In genomic region chr17:33942414-33942813, GRCh38 we compare ENCODE assay signal across 1 cellular context.
A peak's percentile ranks its signal among the peaks of the same experiment; 100 is the strongest.
TF ChIP-seq lines count a peak whose summit lies in the region.

No MANE protein-coding gene starts in this region.

TF ChIP-seq in K562, 482 proteins besides CTCF, POLR2A, EP300 and RAD21 (continued from another document and continues in another):
- peak; percentile 15 for TF ChIP-seq PRDM10 (IDR thresholded peaks at IDR 0.05; ENCODE audit: partially characterized antibody)
- TF ChIP-seq ZNF444 (CRISPR knock-in tag; IDR thresholded peaks at IDR 0.05), result no peak
- TF ChIP-seq JUNB (CRISPR knock-in tag; conservative IDR thresholded peaks at IDR 0.05), result peak; percentile 93
- TF ChIP-seq, protein P1, sequence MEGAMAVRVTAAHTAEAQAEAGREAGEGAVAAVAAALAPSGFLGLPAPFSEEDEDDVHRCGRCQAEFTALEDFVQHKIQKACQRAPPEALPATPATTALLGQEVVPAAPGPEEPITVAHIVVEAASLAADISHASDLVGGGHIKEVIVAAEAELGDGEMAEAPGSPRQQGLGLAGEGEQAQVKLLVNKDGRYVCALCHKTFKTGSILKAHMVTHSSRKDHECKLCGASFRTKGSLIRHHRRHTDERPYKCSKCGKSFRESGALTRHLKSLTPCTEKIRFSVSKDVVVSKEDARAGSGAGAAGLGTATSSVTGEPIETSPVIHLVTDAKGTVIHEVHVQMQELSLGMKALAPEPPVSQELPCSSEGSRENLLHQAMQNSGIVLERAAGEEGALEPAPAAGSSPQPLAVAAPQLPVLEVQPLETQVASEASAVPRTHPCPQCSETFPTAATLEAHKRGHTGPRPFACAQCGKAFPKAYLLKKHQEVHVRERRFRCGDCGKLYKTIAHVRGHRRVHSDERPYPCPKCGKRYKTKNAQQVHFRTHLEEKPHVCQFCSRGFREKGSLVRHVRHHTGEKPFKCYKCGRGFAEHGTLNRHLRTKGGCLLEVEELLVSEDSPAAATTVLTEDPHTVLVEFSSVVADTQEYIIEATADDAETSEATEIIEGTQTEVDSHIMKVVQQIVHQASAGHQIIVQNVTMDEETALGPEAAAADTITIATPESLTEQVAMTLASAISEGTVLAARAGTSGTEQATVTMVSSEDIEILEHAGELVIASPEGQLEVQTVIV (CRISPR knock-in tag; IDR thresholded peaks at IDR 0.05; ENCODE audit: borderline replicate concordance), result no peak
- TF ChIP-seq, protein P2, sequence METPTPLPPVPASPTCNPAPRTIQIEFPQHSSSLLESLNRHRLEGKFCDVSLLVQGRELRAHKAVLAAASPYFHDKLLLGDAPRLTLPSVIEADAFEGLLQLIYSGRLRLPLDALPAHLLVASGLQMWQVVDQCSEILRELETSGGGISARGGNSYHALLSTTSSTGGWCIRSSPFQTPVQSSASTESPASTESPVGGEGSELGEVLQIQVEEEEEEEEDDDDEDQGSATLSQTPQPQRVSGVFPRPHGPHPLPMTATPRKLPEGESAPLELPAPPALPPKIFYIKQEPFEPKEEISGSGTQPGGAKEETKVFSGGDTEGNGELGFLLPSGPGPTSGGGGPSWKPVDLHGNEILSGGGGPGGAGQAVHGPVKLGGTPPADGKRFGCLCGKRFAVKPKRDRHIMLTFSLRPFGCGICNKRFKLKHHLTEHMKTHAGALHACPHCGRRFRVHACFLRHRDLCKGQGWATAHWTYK (CRISPR knock-in tag; IDR thresholded peaks at IDR 0.05), result no peak
- TF ChIP-seq, protein P3, sequence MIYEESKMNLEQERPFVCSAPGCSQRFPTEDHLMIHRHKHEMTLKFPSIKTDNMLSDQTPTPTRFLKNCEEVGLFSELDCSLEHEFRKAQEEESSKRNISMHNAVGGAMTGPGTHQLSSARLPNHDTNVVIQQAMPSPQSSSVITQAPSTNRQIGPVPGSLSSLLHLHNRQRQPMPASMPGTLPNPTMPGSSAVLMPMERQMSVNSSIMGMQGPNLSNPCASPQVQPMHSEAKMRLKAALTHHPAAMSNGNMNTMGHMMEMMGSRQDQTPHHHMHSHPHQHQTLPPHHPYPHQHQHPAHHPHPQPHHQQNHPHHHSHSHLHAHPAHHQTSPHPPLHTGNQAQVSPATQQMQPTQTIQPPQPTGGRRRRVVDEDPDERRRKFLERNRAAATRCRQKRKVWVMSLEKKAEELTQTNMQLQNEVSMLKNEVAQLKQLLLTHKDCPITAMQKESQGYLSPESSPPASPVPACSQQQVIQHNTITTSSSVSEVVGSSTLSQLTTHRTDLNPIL (CRISPR knock-in tag; IDR thresholded peaks at IDR 0.05), result no peak
- TF ChIP-seq IRF9 (tag; IDR thresholded peaks at IDR 0.05), result no peak
- TF ChIP-seq ZBED1 (IDR thresholded peaks at IDR 0.05), result no peak
- no peak for TF ChIP-seq NFXL1 (CRISPR knock-in tag; IDR thresholded peaks at IDR 0.05)
- TF ChIP-seq HSF4 (CRISPR knock-in tag; IDR thresholded peaks at IDR 0.05; ENCODE audit: borderline replicate concordance), result no peak
- no peak for TF ChIP-seq ID3 (CRISPR knock-in tag; IDR thresholded peaks at IDR 0.05)
- TF ChIP-seq ID3 (tag; IDR thresholded peaks at IDR 0.05), result no peak
- TF ChIP-seq, protein P4, sequence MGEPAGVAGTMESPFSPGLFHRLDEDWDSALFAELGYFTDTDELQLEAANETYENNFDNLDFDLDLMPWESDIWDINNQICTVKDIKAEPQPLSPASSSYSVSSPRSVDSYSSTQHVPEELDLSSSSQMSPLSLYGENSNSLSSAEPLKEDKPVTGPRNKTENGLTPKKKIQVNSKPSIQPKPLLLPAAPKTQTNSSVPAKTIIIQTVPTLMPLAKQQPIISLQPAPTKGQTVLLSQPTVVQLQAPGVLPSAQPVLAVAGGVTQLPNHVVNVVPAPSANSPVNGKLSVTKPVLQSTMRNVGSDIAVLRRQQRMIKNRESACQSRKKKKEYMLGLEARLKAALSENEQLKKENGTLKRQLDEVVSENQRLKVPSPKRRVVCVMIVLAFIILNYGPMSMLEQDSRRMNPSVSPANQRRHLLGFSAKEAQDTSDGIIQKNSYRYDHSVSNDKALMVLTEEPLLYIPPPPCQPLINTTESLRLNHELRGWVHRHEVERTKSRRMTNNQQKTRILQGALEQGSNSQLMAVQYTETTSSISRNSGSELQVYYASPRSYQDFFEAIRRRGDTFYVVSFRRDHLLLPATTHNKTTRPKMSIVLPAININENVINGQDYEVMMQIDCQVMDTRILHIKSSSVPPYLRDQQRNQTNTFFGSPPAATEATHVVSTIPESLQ (CRISPR knock-in tag; IDR thresholded peaks at IDR 0.05), result no peak
- TF ChIP-seq ATF7 (IDR thresholded peaks at IDR 0.05), result peak; percentile 79
- peak; percentile 97 for TF ChIP-seq HES1 (IDR thresholded peaks at IDR 0.05; ENCODE audit: low read depth)
- no peak for TF ChIP-seq OTX1 (CRISPR knock-in tag; IDR thresholded peaks at IDR 0.05)
- TF ChIP-seq MYNN (IDR thresholded peaks at IDR 0.05), result peak; percentile 31; the same call in 1 of the 2 replicates
- TF ChIP-seq MYNN (CRISPR knock-in tag; IDR thresholded peaks at IDR 0.05), result no peak
- no peak for TF ChIP-seq ZBTB11 (CRISPR knock-in tag; IDR thresholded peaks at IDR 0.05)
- peak; percentile 53 for TF ChIP-seq CXXC5 (CRISPR knock-in tag; IDR thresholded peaks at IDR 0.05)
- TF ChIP-seq, protein P5, sequence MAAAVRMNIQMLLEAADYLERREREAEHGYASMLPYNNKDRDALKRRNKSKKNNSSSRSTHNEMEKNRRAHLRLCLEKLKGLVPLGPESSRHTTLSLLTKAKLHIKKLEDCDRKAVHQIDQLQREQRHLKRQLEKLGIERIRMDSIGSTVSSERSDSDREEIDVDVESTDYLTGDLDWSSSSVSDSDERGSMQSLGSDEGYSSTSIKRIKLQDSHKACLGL (CRISPR knock-in tag; IDR thresholded peaks at IDR 0.05; ENCODE audit: borderline replicate concordance, poor library complexity, severe bottlenecking), result no peak
- peak; percentile 99 for TF ChIP-seq FOSL1 (tag; conservative IDR thresholded peaks at IDR 0.05)
- TF ChIP-seq ZNF263 (CRISPR knock-in tag; IDR thresholded peaks at IDR 0.05; ENCODE audit: borderline replicate concordance), result no peak
- TF ChIP-seq PTTG1 (tag; IDR thresholded peaks at IDR 0.05; ENCODE audit: low read depth), result no peak
- TF ChIP-seq JUND (IDR thresholded peaks at IDR 0.05; ENCODE audit: borderline replicate concordance, low read depth, low read length), result peak; percentile 100
- peak; percentile 100 for TF ChIP-seq JUND (tag; IDR thresholded peaks at IDR 0.05; ENCODE audit: borderline replicate concordance, low read depth, low read length)
- TF ChIP-seq ZNF584 (CRISPR knock-in tag; IDR thresholded peaks at IDR 0.05; ENCODE audit: low read depth), result no peak
- no peak for TF ChIP-seq ESRRB (CRISPR knock-in tag; IDR thresholded peaks at IDR 0.05; ENCODE audit: borderline replicate concordance)
- TF ChIP-seq BHLHE40 (IDR thresholded peaks at IDR 0.05; ENCODE audit: low read length), result peak; percentile 84
- TF ChIP-seq RCOR1 (IDR thresholded peaks at IDR 0.05; ENCODE audit: borderline replicate concordance in 1 of 2, low read depth in 2 of 2, low read length in 2 of 2), result peak in 1 of 2 experiments; percentile 65; a peak in 1 of 4 replicates
- no peak for TF ChIP-seq SRSF7 (optimal IDR thresholded peaks at IDR 0.05; ENCODE audit: low read depth, low read length)
- TF ChIP-seq ZMIZ1 (IDR thresholded peaks at IDR 0.05; ENCODE audit: low read depth in 2 of 2, low read length in 2 of 2), result no peak
- TF ChIP-seq GTF2E2 (tag; IDR thresholded peaks at IDR 0.05), result no peak
- no peak for TF ChIP-seq E2F6 (IDR thresholded peaks at IDR 0.05; ENCODE audit: borderline replicate concordance in 1 of 2, extremely low read depth in 1 of 2, insufficient read depth in 1 of 2, insufficient read length in 1 of 2, low read depth in 1 of 2, low read length in 1 of 2, poor library complexity in 1 of 2, severe bottlenecking in 1 of 2)
- no peak for TF ChIP-seq CREBBP (IDR thresholded peaks at IDR 0.05; ENCODE audit: low read depth, low read length)
- no peak for TF ChIP-seq CBX3 (IDR thresholded peaks at IDR 0.05; ENCODE audit: borderline replicate concordance in 1 of 2, low read length in 2 of 2)
- TF ChIP-seq FIP1L1 (IDR thresholded peaks at IDR 0.05; ENCODE audit: low read depth, low read length, poor library complexity, severe bottlenecking), result no peak
